13 cellular contexts compared by ENCODE assay signal in the genomic region with DNA sequence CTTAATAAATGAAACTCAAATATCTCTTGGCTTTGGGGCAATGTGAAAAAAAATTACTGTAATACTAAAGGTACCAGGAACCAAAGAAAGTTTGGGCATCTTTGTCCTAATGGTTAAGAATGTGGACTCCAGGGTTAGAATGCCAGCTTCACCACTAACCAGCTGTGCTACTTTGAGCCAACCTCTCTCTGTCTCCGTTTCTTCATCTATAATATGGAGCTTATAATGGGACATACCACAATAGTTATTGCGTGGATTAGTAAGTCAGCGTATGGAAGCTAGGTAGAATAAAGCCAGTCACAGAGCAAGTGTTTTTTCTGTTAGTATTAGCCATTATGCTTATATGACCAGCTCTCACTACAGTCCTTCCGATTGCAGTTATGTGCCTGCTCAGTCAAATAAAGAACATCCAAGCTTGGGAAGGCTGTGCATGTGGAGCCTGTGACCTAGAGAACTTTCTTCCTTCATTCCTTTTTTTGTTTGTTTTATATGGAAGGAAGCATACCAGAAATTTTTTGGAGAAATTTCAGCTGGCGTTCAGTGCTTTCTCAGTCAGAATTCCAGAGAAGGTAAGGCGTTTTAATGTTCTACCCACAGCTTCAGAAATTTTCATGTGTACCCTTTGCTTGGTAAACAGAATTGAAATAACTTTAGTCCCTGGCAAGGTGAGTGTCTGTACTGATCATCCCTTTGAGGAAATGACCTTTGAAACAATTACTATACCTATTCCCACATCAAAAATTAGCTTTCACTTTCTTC.
A peak's percentile ranks its signal among the peaks of the same experiment; 100 is the strongest.
DNase-seq lines count a peak whose midpoint lies in the region; ATAC-seq, FAIRE-seq and TF ChIP-seq lines count a peak whose summit lies in the region.
"Had no signal": no experiment of that assay in that cellular context is flagged by ENCODE, and none has a peak within 500 bp of the region (broad histone marks: within the 10 kb centered on the region; RNA-seq: fewer than 3 reads in every experiment).

No MANE protein-coding gene starts in this region.

- H3K79me1 ChIP-seq in H1 (ENCODE audit: low read depth, low read length) (no peaks in the 10 kb centered on the region), mesenchymal stem cell (replicated peaks; ENCODE audit: low read length, poor library complexity, severe bottlenecking) (no peaks in the 10 kb centered on the region)

- H3K4me3 ChIP-seq in PC-3 (ENCODE audit: low read length) (peak overlapping the region; percentile 43), H1 (ENCODE audit: extremely low read depth in 1 of 4, insufficient read depth in 2 of 4, low read depth in 3 of 4, low read length in 4 of 4) (no peak overlapping the region), mesenchymal stem cell (ENCODE audit: insufficient read depth in 1 of 2, low read depth in 1 of 2, low read length in 2 of 2) (peak overlapping the region in 1 of 2 experiments; percentile 5)
- H3K4me3 ChIP-seq: ovary, upper lobe of left lung had no signal

- 88% methylated on average over 6 of the region's 6 CpGs; no CpG with 5 or more reads in 1 of the 2 experiments for WGBS in H1 (ENCODE audit: extremely low coverage in 1 of 2, insufficient coverage in 1 of 2, insufficient read length in 1 of 2, insufficient replicate concordance in 2 of 2, low coverage in 1 of 2, low lambda C conversion rate in 2 of 2, missing lambda C conversion rate in 1 of 2), 2 experiments
- WGBS in mesenchymal stem cell, result 17% methylated on average over 2 of the region's 6 CpGs

- intact Hi-C loops in PC-3 (cut with micrococcal nuclease), result loop anchor here (1.0 kb wide), 1 partner anchor 12 kb away; no protein-coding TSS in a partner anchor

- H4K91ac ChIP-seq in H1 (replicated peaks; ENCODE audit: insufficient read length, low read length) (no peak overlapping the region), mesenchymal stem cell (ENCODE audit: low read length) (no peak overlapping the region)

- TF ChIP-seq EP300 in H1 (IDR thresholded peaks at IDR 0.05; ENCODE audit: borderline replicate concordance in 1 of 2, low read depth in 2 of 2, low read length in 2 of 2), result no peak

- FAIRE-seq in H1 (lab: Jason Lieb, UNC), result no peak
- FAIRE-seq: bronchial epithelial cell had no signal

- TF ChIP-seq POLR2A in H1 (IDR thresholded peaks at IDR 0.05; ENCODE audit: control extremely low read depth in 1 of 2, low read depth in 2 of 2, low read length in 2 of 2) (no peak), erythroblast (IDR thresholded peaks at IDR 0.05; ENCODE audit: low read length) (no peak)

- POLR2A ChIA-PET in PC-3 (lab: Charles Lee; ENCODE audit: unreplicated experiment) (interaction anchor here (0.6 to 0.9 kb wide), 3 partner anchors 76 to 122 kb away, joined by 3 to 9 read pairs (median 4); no protein-coding TSS in a partner anchor), H1 (lab: Charles Lee; ENCODE audit: partially characterized antibody) (no interaction called here)

- no peak overlapping the region for H3K4ac ChIP-seq in H1 (replicated peaks; ENCODE audit: insufficient read length, low read depth, low read length)
- no peak overlapping the region for H3K4ac ChIP-seq in mesenchymal stem cell (ENCODE audit: low read depth in 1 of 2, low read length in 2 of 2)

- H3K23ac ChIP-seq in H1 (ENCODE audit: insufficient read length) (no peak overlapping the region), mesenchymal stem cell (ENCODE audit: low read length in 2 of 2) (no peak overlapping the region)

- H2AK5ac ChIP-seq in H1 (ENCODE audit: low read depth, low read length), result no peak overlapping the region
- no peak overlapping the region for H2AK5ac ChIP-seq in mesenchymal stem cell (ENCODE audit: low read length, severe bottlenecking)

- H3K27ac ChIP-seq in PC-3 (ENCODE audit: low read length) (peak overlapping the region; percentile 20), H1 (ENCODE audit: low read depth, low read length) (no peak overlapping the region), mesenchymal stem cell (ENCODE audit: low read length, poor library complexity, severe bottlenecking) (peak overlapping the region; percentile 63)
- H3K27ac ChIP-seq: ovary had no signal

- H2BK120ac ChIP-seq in H1 (replicated peaks; ENCODE audit: low read depth, low read length), result no peak overlapping the region
- no peak overlapping the region for H2BK120ac ChIP-seq in mesenchymal stem cell (ENCODE audit: low read depth, low read length)

- TSS peak; percentile 86 for BruUV-seq in PC-3 (replicated peaks; lab: Mats Ljungman, UMichigan)

- H3F3A ChIP-seq in PC-3 (ENCODE audit: low read length, unreplicated experiment), result no peaks in the 10 kb centered on the region

- no peak for TF ChIP-seq RAD21 in H1 (IDR thresholded peaks at IDR 0.05 in 1 of 2, conservative IDR thresholded peaks at IDR 0.05 in 1 of 2; ENCODE audit: low read depth in 2 of 2, low read length in 2 of 2)

- H4K8ac ChIP-seq in H1 (ENCODE audit: extremely low read depth, insufficient read depth, low read length) (no peak overlapping the region), mesenchymal stem cell (ENCODE audit: low read length) (no peak overlapping the region)

- H2BK5ac ChIP-seq in H1 (ENCODE audit: low read depth, low read length) (no peak overlapping the region), mesenchymal stem cell (ENCODE audit: low read depth, low read length, poor library complexity, severe bottlenecking) (no peak overlapping the region)

- H3K79me2 ChIP-seq in PC-3 (ENCODE audit: low read length) (no peaks in the 10 kb centered on the region), H1 (ENCODE audit: control insufficient read depth in 1 of 2, insufficient read depth in 2 of 2, low read length in 2 of 2) (no peaks in the 10 kb centered on the region)

- H3K4me1 ChIP-seq in PC-3 (ENCODE audit: insufficient read depth, low read length), result peaks cover 18% of the 10 kb centered on the region
- no peaks in the 10 kb centered on the region for H3K4me1 ChIP-seq in H1 (replicated peaks in 1 of 4; ENCODE audit: control insufficient read depth in 3 of 4, insufficient read depth in 4 of 4, low read length in 3 of 4)
- no peaks in the 10 kb centered on the region for H3K4me1 ChIP-seq in mesenchymal stem cell (ENCODE audit: control insufficient read depth, insufficient read depth, low read depth, low read length)

- no peak overlapping the region for H3K56ac ChIP-seq in H1 (replicated peaks; ENCODE audit: insufficient read length, low read depth, low read length)

- ATAC-seq in PC-3 (peak; percentile 90), HG03460 (IDR thresholded peaks at IDR 0.05; ENCODE audit: unreplicated experiment) (no peak)
- ATAC-seq: activated CD4-positive, alpha-beta T cell treated with anti-CD3 and anti-CD28 coated beads for 36 hours had no signal

- H4K20me1 ChIP-seq in PC-3 (ENCODE audit: low read length), result no peaks in the 10 kb centered on the region
- no peaks in the 10 kb centered on the region for H4K20me1 ChIP-seq in H1 (replicated peaks in 1 of 2; ENCODE audit: control insufficient read depth in 1 of 2, insufficient read depth in 2 of 2, low read length in 2 of 2)

- H2AFZ ChIP-seq in PC-3 (ENCODE audit: low read length) (peak overlapping the region; percentile 74), H1 (ENCODE audit: low read length) (peak overlapping the region; percentile 83), mesenchymal stem cell (ENCODE audit: low read depth, low read length) (no peak overlapping the region)

- no peaks in the 10 kb centered on the region for H3K23me2 ChIP-seq in H1 (ENCODE audit: low read depth, low read length)

- no peaks in the 10 kb centered on the region for H3K9me2 ChIP-seq in PC-3 (replicated peaks; ENCODE audit: low read length)

- H3K14ac ChIP-seq in H1 (ENCODE audit: insufficient read length) (no peak overlapping the region), mesenchymal stem cell (ENCODE audit: low read length in 2 of 2) (no peak overlapping the region)

- H3K36me3 ChIP-seq in PC-3 (ENCODE audit: low read depth, low read length), result no peaks in the 10 kb centered on the region
- no peaks in the 10 kb centered on the region for H3K36me3 ChIP-seq in H1 (ENCODE audit: control insufficient read depth in 2 of 4, insufficient read depth in 4 of 4, low read length in 3 of 4)
- no peaks in the 10 kb centered on the region for H3K36me3 ChIP-seq in mesenchymal stem cell (ENCODE audit: control insufficient read depth in 1 of 2, insufficient read depth in 2 of 2, low read depth in 1 of 2, low read length in 2 of 2)
- H3K36me3 ChIP-seq: ovary, upper lobe of left lung had no signal

- H2BK15ac ChIP-seq in H1 (ENCODE audit: low read length) (no peak overlapping the region), mesenchymal stem cell (ENCODE audit: low read depth, poor library complexity, severe bottlenecking) (no peak overlapping the region)

- no peaks in the 10 kb centered on the region for H3K9me3 ChIP-seq in PC-3 (ENCODE audit: low read length)
- no peaks in the 10 kb centered on the region for H3K9me3 ChIP-seq in H1 (ENCODE audit: insufficient read depth in 2 of 2, low read depth in 1 of 2, low read length in 1 of 2)
- peaks cover 5% of the 10 kb centered on the region for H3K9me3 ChIP-seq in mesenchymal stem cell (ENCODE audit: control insufficient read depth, low read length)
- H3K9me3 ChIP-seq: ovary, upper lobe of left lung had no signal

- peak overlapping the region; percentile 68 for H3K4me2 ChIP-seq in PC-3 (ENCODE audit: low read length)
- H3K4me2 ChIP-seq in H1 (ENCODE audit: insufficient read depth in 1 of 2, low read depth in 2 of 2, low read length in 2 of 2), result no peak overlapping the region
- H3K4me2 ChIP-seq in mesenchymal stem cell (ENCODE audit: low read length, poor library complexity, severe bottlenecking), result no peak overlapping the region

- TF ChIP-seq CTCF in PC-3 (conservative IDR thresholded peaks at IDR 0.05; ENCODE audit: low read depth, low read length) (no peak), H1 (IDR thresholded peaks at IDR 0.05; ENCODE audit: control extremely low read depth in 1 of 3, insufficient read depth in 1 of 3, low read depth in 1 of 3, low read length in 3 of 3) (no peak)

- no peak overlapping the region for H3K18ac ChIP-seq in H1 (ENCODE audit: extremely low read depth, low read length)
- H3K18ac ChIP-seq in mesenchymal stem cell (ENCODE audit: low read depth in 1 of 2, low read length in 2 of 2), result no peak overlapping the region

- DNase-seq in AG08396 (ENCODE audit: low spot score) (peak; percentile 20), PC-3 (peak; percentile 72), H1 (ENCODE audit: low read depth in 1 of 2, low spot score in 2 of 2) (no peak), mesenchymal stem cell (peak; percentile 30), erythroblast (lab: John Stamatoyannopoulos, UW) (no peak), SIG-M5 treated with dmso at 0.1 percent for 504 hours (lab: John Stamatoyannopoulos, UW; ENCODE audit: unreplicated experiment) (no peak), NCI-H187 (lab: John Stamatoyannopoulos, UW) (no peak)
- DNase-seq: activated CD4-positive, alpha-beta T cell treated with anti-CD3 and anti-CD28 coated beads for 36 hours; NCI-H345; ovary; upper lobe of left lung had no signal

- no peak overlapping the region for H4K5ac ChIP-seq in H1 (ENCODE audit: insufficient read length, low read depth, low read length)

- CTCF ChIA-PET in PC-3 (lab: Charles Lee), result interaction anchor here (0.6 to 1.1 kb wide), 2 partner anchors 19 to 1006 kb away, joined by 3 to 4 read pairs; no protein-coding TSS in a partner anchor
- CTCF ChIA-PET in H1 (lab: Charles Lee; ENCODE audit: partially characterized antibody), result interaction anchor here (0.9 to 2.7 kb wide), 8 partner anchors 7 to 637 kb away, joined by 3 to 16 read pairs (median 4); no protein-coding TSS in a partner anchor

- H2BK12ac ChIP-seq in H1 (ENCODE audit: low read depth, low read length) (no peak overlapping the region), mesenchymal stem cell (ENCODE audit: low read length in 2 of 2) (no peak overlapping the region)

- H2BK20ac ChIP-seq in H1 (ENCODE audit: low read length), result no peak overlapping the region; the same call in 1 of the 2 replicates

- no peak overlapping the region for H3K9ac ChIP-seq in PC-3 (ENCODE audit: low read length)
- no peak overlapping the region for H3K9ac ChIP-seq in H1 (replicated peaks in 1 of 4; ENCODE audit: extremely low read depth in 1 of 4, low read depth in 3 of 4, low read length in 3 of 4)
- H3K9ac ChIP-seq in mesenchymal stem cell (ENCODE audit: low read length), result peak overlapping the region; percentile 66

- H3K27me3 ChIP-seq in PC-3 (ENCODE audit: low read length) (no peaks in the 10 kb centered on the region), H1 (replicated peaks in 1 of 4; ENCODE audit: control insufficient read depth in 3 of 4, extremely low read depth in 1 of 4, insufficient read depth in 3 of 4, low read length in 3 of 4) (no peaks in the 10 kb centered on the region), mesenchymal stem cell (ENCODE audit: control insufficient read depth in 1 of 2, insufficient read depth in 1 of 2, low read length in 2 of 2) (no peaks in the 10 kb centered on the region)
- H3K27me3 ChIP-seq: ovary, upper lobe of left lung had no signal

Comparison
In these comparisons a context has a peak if more than half of its experiments do, and no peak if none do; other contexts are left out.
1. DNase-seq: peak in AG08396 (single experiment), PC-3 (single experiment) and mesenchymal stem cell (single experiment); none in H1 (0 of 2), erythroblast (0 of 2), SIG-M5 treated with dmso at 0.1 percent for 504 hours (single experiment) and NCI-H187 (0 of 2).